In the genomic region with DNA sequence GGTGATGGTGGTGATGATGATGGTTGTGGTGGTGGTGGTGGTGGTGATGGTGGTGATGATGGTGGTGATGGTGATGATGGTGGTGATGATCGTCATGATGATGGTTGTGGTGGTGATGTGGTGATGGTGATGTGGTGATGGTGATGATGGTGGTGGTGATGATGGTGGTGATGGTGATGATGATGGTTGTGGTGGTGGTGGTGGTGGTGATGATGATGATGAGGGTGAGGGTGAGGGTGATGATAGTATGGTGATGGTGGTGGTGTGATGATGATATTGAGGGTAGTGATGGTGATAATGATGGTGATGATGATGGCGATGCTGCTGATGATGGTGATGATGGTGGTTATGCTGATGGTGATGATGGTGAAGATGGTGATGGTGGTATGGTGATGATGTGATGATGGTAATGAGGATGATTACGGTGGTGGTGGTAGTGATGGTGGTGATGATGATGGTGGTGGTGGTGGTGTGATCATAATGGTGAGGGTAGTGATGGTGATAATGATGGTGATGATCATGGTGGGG, we compare ENCODE assay signal across 2 cellular contexts.
TF ChIP-seq lines count a peak whose summit lies in the region.

No MANE protein-coding gene starts in this region.

TF ChIP-seq in HEK293T, 16 proteins besides CTCF, POLR2A, EP300 and RAD21:
- no peak for TF ChIP-seq FOXA1 (IDR thresholded peaks at IDR 0.05)
- 0 out of 2 replicates have a peak, but pooled peaks have one; percentile 17 for TF ChIP-seq CTBP1 (IDR thresholded peaks at IDR 0.05; ENCODE audit: borderline replicate concordance)

TF ChIP-seq in K562, 482 proteins besides CTCF, POLR2A, EP300 and RAD21:
- no peak for TF ChIP-seq ZNF507 (tag; conservative IDR thresholded peaks at IDR 0.05)
- TF ChIP-seq ZNF785 (CRISPR knock-in tag; IDR thresholded peaks at IDR 0.05): no peak
- no peak for TF ChIP-seq XRCC4 (IDR thresholded peaks at IDR 0.05; ENCODE audit: extremely low read depth, insufficient read depth, insufficient read length)
- TF ChIP-seq, protein P1, sequence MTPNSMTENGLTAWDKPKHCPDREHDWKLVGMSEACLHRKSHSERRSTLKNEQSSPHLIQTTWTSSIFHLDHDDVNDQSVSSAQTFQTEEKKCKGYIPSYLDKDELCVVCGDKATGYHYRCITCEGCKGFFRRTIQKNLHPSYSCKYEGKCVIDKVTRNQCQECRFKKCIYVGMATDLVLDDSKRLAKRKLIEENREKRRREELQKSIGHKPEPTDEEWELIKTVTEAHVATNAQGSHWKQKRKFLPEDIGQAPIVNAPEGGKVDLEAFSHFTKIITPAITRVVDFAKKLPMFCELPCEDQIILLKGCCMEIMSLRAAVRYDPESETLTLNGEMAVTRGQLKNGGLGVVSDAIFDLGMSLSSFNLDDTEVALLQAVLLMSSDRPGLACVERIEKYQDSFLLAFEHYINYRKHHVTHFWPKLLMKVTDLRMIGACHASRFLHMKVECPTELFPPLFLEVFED (CRISPR knock-in tag; conservative IDR thresholded peaks at IDR 0.05): 0 out of 2 replicates have a peak, but pooled peaks have one; percentile 49
